10 cellular contexts compared by ENCODE assay signal in genomic region chr12:123223241-123223668, GRCh38. TPM values are rescaled to one million over a fixed set of nuclear protein-coding genes. Genes with fewer than 3 reads are reported as not detected.
A peak's percentile ranks its signal among the peaks of the same experiment; 100 is the strongest.
DNase-seq lines count a peak whose midpoint lies in the region; ATAC-seq and TF ChIP-seq lines count a peak whose summit lies in the region.
"Had no signal": no experiment of that assay in that cellular context is flagged by ENCODE, and none has a peak within 500 bp of the region (broad histone marks: within the 10 kb centered on the region; RNA-seq: fewer than 3 reads in every experiment).

No MANE protein-coding gene starts in this region.

- H3K9me3 ChIP-seq in MG63, result no peaks in the 10 kb centered on the region

- no peak overlapping the region for H3K4me3 ChIP-seq in MG63

- H3K36me3 Mint-ChIP-seq in nephron progenitor cell (ENCODE audit: low read depth), result peaks cover 56% of the 10 kb centered on the region

- no peaks in the 10 kb centered on the region for H3K27me3 Mint-ChIP-seq in nephron progenitor cell (ENCODE audit: low read depth, poor library complexity)

- H3K27ac Mint-ChIP-seq in nephron progenitor cell, result no peak overlapping the region

- ATAC-seq in GM18498 (IDR thresholded peaks at IDR 0.05; ENCODE audit: unreplicated experiment), result peak; percentile 77
- ATAC-seq: HCT116 had no signal

- peak; percentile 58 for DNase-seq in MV-4-11 (lab: John Stamatoyannopoulos, UW)
- DNase-seq in activated T-helper 9 cell treated with anti-CD3 and anti-CD28 coated beads, Interleukin-2, amount 50 U/mL, for 16 hours (ENCODE audit: low read depth), result peak; percentile 8
- peak; percentile 19 to 46 for DNase-seq in stimulated activated CD4-positive, alpha-beta T cell treated with anti-CD3 and anti-CD28 coated beads, Interleukin-4, amount 100 ng/mL, for 4 hours
- no peak for DNase-seq in AML-193 (lab: John Stamatoyannopoulos, UW)
- no peak for DNase-seq in NCI-H2227 (lab: John Stamatoyannopoulos, UW; ENCODE audit: unreplicated experiment)
- no peak for DNase-seq in MG63
- no peak for DNase-seq in nephron progenitor cell
- DNase-seq: NCI-H187 treated with DMSO at 0.1 percent for 48 hours had no signal

- H3K27me3 ChIP-seq in MG63, result no peaks in the 10 kb centered on the region

- no peak for TF ChIP-seq CTCF in nephron progenitor cell (IDR thresholded peaks at IDR 0.05)

- H3K9me3 Mint-ChIP-seq in nephron progenitor cell, result no peaks in the 10 kb centered on the region

- H3K4me1 Mint-ChIP-seq in nephron progenitor cell, result no peaks in the 10 kb centered on the region

- H3K4me3 Mint-ChIP-seq in nephron progenitor cell, result no peak overlapping the region

- H3K36me3 ChIP-seq in MG63, result peaks cover 62% of the 10 kb centered on the region

RNA-seq across cellular contexts. Expression of gene MPHOSPH9, which starts 9.7 kb away (rescaled TPM):
- total RNA-seq in MG63 (2014; rRNA removed; shearing (Covaris generic); ENCODE audit: low replicate concordance), result 16.0 and 20.7 TPM in 2 replicates

RNA-seq across cellular contexts. Expression of gene MTRFR, which starts 10.0 kb away (rescaled TPM):
- 17.6 and 27.1 TPM in 2 replicates for total RNA-seq in MG63 (2014; rRNA removed; shearing (Covaris generic); ENCODE audit: low replicate concordance)

RNA-seq across cellular contexts. Expression of gene CDK2AP1, which starts 48.4 kb away (rescaled TPM):
- 145 and 192 TPM in 2 replicates for total RNA-seq in MG63 (2014; rRNA removed; shearing (Covaris generic); ENCODE audit: low replicate concordance)

Comparison
In these comparisons a context has a peak if more than half of its experiments do, and no peak if none do; other contexts are left out.
1. DNase-seq: peak in MV-4-11 (single experiment), activated T-helper 9 cell treated with anti-CD3 and anti-CD28 coated beads, Interleukin-2, amount 50 U/mL, for 16 hours (single experiment) and stimulated activated CD4-positive, alpha-beta T cell treated with anti-CD3 and anti-CD28 coated beads, Interleukin-4, amount 100 ng/mL, for 4 hours (2 of 2); none in AML-193 (0 of 2), NCI-H2227 (single experiment), MG63 (single experiment) and nephron progenitor cell (single experiment).